Comparison of ENCODE assay signal across 8 cellular contexts in the genomic region with DNA sequence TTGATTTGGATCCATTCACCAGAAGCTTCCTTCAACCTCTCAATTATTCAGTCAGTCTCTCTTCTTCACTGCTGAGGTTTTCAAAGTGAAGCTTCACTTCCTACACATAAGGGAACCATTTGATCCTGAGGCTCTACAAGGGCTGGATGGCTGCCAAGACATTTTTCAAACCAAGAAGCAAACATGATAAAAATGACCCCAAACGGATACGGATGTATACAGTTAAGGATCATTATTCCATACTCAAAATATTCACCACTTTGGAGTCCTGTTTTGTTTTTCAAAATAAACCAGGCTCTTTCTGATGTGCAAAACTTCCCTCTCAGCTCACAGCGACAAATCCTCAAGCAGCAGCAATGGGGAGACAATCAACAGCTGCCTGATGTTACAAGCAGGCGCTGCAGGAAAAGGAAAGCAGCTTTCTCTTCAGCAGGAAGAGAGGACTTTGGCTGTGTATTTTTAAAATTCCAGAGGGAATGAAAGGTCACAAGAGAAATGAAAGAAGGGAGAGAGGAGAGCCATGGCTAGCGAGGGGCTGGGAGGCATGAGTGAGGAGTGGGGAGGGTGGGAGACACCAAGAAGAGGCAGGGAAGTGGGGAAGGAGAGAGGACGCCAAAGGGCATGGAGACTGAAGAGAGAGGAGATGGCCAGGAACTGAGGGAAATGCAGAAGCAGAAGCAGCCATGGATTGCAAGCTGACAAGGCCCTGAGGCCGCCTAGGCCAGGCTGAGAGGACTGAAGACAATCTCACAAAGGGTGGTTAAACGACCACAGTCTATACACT.
DNase-seq lines count a peak whose midpoint lies in the region; ATAC-seq, FAIRE-seq and TF ChIP-seq lines count a peak whose summit lies in the region.

No MANE protein-coding gene starts in this region.

- H3K56ac ChIP-seq in IMR-90 (ENCODE audit: extremely low read depth, insufficient read depth, low read length), result peak overlapping the region; percentile 75

- peaks cover 13% of the 10 kb centered on the region for H3K4me1 Mint-ChIP-seq in stimulated activated effector memory CD8-positive, alpha-beta T cell treated with anti-CD3 and anti-CD28 coated beads, Interleukin-12 subunit alpha, Interleukin-12 subunit beta, amount 100 ng/mL, for 72 hours

- TF ChIP-seq CTCF in IMR-90 (conservative IDR thresholded peaks at IDR 0.05; ENCODE audit: low read depth, low read length), result no peak
- no peak for TF ChIP-seq CTCF in astrocyte of the cerebellum (IDR thresholded peaks at IDR 0.05; ENCODE audit: low read depth, low read length, missing control alignments)
- no peak for TF ChIP-seq CTCF in kidney (IDR thresholded peaks at IDR 0.05; ENCODE audit: borderline replicate concordance, extremely low read depth, insufficient read depth)

- peak overlapping the region; percentile 96 for H3K23ac ChIP-seq in IMR-90 (ENCODE audit: low read depth, low read length)

- H3K27ac ChIP-seq in BLaER1 treated with 17β-estradiol and CSF1 and Interleukin-3, amounts not matched to agents 10 nM and 100 nM, result peak overlapping the region; percentile 33 to 70 (median 62); a peak in 21 of 22 replicates
- peak overlapping the region; percentile 96 for H3K27ac ChIP-seq in IMR-90 (ENCODE audit: insufficient read depth, low read length)
- peak overlapping the region; percentile 68 to 87 for H3K27ac ChIP-seq in kidney (ENCODE audit: low read depth in 2 of 2, low read length in 2 of 2)

- H2BK120ac ChIP-seq in IMR-90 (ENCODE audit: low read depth, low read length), result peak overlapping the region; percentile 91

- peaks cover 7 to 96% (median 61%) of the 10 kb centered on the region in 11 experiments; a peak in 21 of 22 replicates for H4K20me1 ChIP-seq in BLaER1 treated with 17β-estradiol and CSF1 and Interleukin-3, amounts not matched to agents 10 nM and 100 nM
- peaks cover 4% of the 10 kb centered on the region for H4K20me1 ChIP-seq in IMR-90 (ENCODE audit: insufficient read depth, low read length)

- H2AK5ac ChIP-seq in IMR-90 (ENCODE audit: low read depth, low read length), result peak overlapping the region; percentile 90

- peak overlapping the region; percentile 85 for H4K91ac ChIP-seq in IMR-90 (ENCODE audit: insufficient read depth, low read depth, low read length)

- peak overlapping the region; percentile 84 for H3K18ac ChIP-seq in IMR-90 (ENCODE audit: low read depth, low read length)

- no TSS peak for BruUV-seq in IMR-90 (replicated peaks; lab: Mats Ljungman, UMichigan)

- H3K9me1 ChIP-seq in IMR-90 (ENCODE audit: insufficient read depth, low read length), result peaks cover 33% of the 10 kb centered on the region

- peak overlapping the region; percentile 96 for H3K4ac ChIP-seq in IMR-90 (ENCODE audit: low read depth, low read length)

- TF ChIP-seq RAD21 in IMR-90 (IDR thresholded peaks at IDR 0.05; ENCODE audit: low read length), result no peak

- DNase-seq in IMR-90 (peak; percentile 89), astrocyte of the cerebellum (ENCODE audit: low read depth) (peak; percentile 64), kidney (no peak), SIG-M5 treated with dmso at 0.1 percent for 504 hours (lab: John Stamatoyannopoulos, UW; ENCODE audit: unreplicated experiment) (no peak)
- DNase-seq in stimulated activated effector memory CD8-positive, alpha-beta T cell treated with anti-CD3 and anti-CD28 coated beads, Interleukin-12 subunit alpha, Interleukin-12 subunit beta, amount 100 ng/mL, for 72 hours (ENCODE audit: low spot score in 2 of 2), result no peak

- dilution Hi-C loops in IMR-90 (cut with HindIII; ENCODE audit: low sequenced_read_pairs, unreplicated experiment), result no loop called here

- H3K27ac Mint-ChIP-seq in stimulated activated effector memory CD8-positive, alpha-beta T cell treated with anti-CD3 and anti-CD28 coated beads, Interleukin-12 subunit alpha, Interleukin-12 subunit beta, amount 100 ng/mL, for 72 hours, result peak overlapping the region; percentile 51

- peak overlapping the region; percentile 78 for H2AFZ ChIP-seq in IMR-90 (replicated peaks; ENCODE audit: low read length, poor library complexity)

- H3K36me3 ChIP-seq in BLaER1 treated with 17β-estradiol and CSF1 and Interleukin-3, amounts not matched to agents 10 nM and 100 nM, result peaks cover 12 to 81% (median 58%) of the 10 kb centered on the region in 11 experiments
- H3K36me3 ChIP-seq in IMR-90 (ENCODE audit: control insufficient read depth, insufficient read depth, low read length) (peaks cover 3% of the 10 kb centered on the region), kidney (ENCODE audit: control insufficient read depth in 1 of 2, insufficient read depth in 2 of 2, low read length in 2 of 2) (no peaks in the 10 kb centered on the region)

- in situ Hi-C loops in IMR-90 (cut with MboI; ENCODE audit: low sequenced_read_pairs), result no loop called here
- in situ Hi-C loops in astrocyte of the cerebellum (cut with HindIII; ENCODE audit: low sequenced_read_pairs), result no loop called here

- H3K9me3 Mint-ChIP-seq in stimulated activated effector memory CD8-positive, alpha-beta T cell treated with anti-CD3 and anti-CD28 coated beads, Interleukin-12 subunit alpha, Interleukin-12 subunit beta, amount 100 ng/mL, for 72 hours, result no peaks in the 10 kb centered on the region

- intact Hi-C loops in IMR-90 (cut with micrococcal nuclease) (loop anchor here (1.0 to 10.0 kb wide), 4 partner anchors 41 to 391 kb away; a partner anchor contains a TSS), kidney (cut with DNase I) (no loop called here)

- H3K4me1 ChIP-seq in BLaER1 treated with 17β-estradiol and CSF1 and Interleukin-3, amounts not matched to agents 10 nM and 100 nM, result peaks cover 44 to 59% (median 50%) of the 10 kb centered on the region in 10 experiments
- H3K4me1 ChIP-seq in IMR-90 (ENCODE audit: control insufficient read depth, insufficient read depth, low read length) (peaks cover 37% of the 10 kb centered on the region), kidney (ENCODE audit: control insufficient read depth in 1 of 2, insufficient read depth in 1 of 2, low read depth in 1 of 2, low read length in 2 of 2) (peaks cover 39 to 52% of the 10 kb centered on the region in 2 donors)

- ATAC-seq in IMR-90 (ENCODE audit: low read depth), result peak; percentile 70
- ATAC-seq in stimulated activated effector memory CD8-positive, alpha-beta T cell treated with anti-CD3 and anti-CD28 coated beads, Interleukin-12 subunit alpha, Interleukin-12 subunit beta, amount 100 ng/mL, for 72 hours, result no peak
- no peak for ATAC-seq in HG03342 (IDR thresholded peaks at IDR 0.05; ENCODE audit: unreplicated experiment)
- ATAC-seq in GM18909 (IDR thresholded peaks at IDR 0.05; ENCODE audit: poor library complexity, unreplicated experiment), result no peak

- H3K14ac ChIP-seq in IMR-90 (replicated peaks; ENCODE audit: low read depth, low read length), result peak overlapping the region; percentile 90

- H2BK15ac ChIP-seq in IMR-90 (ENCODE audit: low read depth, low read length), result peak overlapping the region; percentile 56; the same call in 2 of the 3 replicates

- H3K36me3 Mint-ChIP-seq in stimulated activated effector memory CD8-positive, alpha-beta T cell treated with anti-CD3 and anti-CD28 coated beads, Interleukin-12 subunit alpha, Interleukin-12 subunit beta, amount 100 ng/mL, for 72 hours, result peaks cover 11% of the 10 kb centered on the region

- POLR2A ChIA-PET in IMR-90 (lab: Charles Lee; ENCODE audit: unreplicated experiment), result interaction anchor here (0.5 to 0.7 kb wide), 3 partner anchors 15 to 240 kb away, joined by 3 to 14 read pairs (median 4); no protein-coding TSS in a partner anchor

- H3K4me2 ChIP-seq in BLaER1 treated with 17β-estradiol and CSF1 and Interleukin-3, amounts not matched to agents 10 nM and 100 nM, result peak overlapping the region; percentile 53 to 78 (median 67)
- peak overlapping the region; percentile 57 for H3K4me2 ChIP-seq in IMR-90 (ENCODE audit: low read depth, low read length)

- H3K27me3 ChIP-seq in BLaER1 treated with 17β-estradiol and CSF1 and Interleukin-3, amounts not matched to agents 10 nM and 100 nM, result no peaks in the 10 kb centered on the region
- no peaks in the 10 kb centered on the region for H3K27me3 ChIP-seq in IMR-90 (ENCODE audit: control insufficient read depth, insufficient read depth, low read length)

- no peak for TF ChIP-seq POLR2A in IMR-90 (IDR thresholded peaks at IDR 0.05; ENCODE audit: low read depth, low read length)

- peak overlapping the region; percentile 89 for H2BK20ac ChIP-seq in IMR-90 (ENCODE audit: low read depth, low read length)

- 7% methylated on average over 3 of the region's 8 CpGs; no CpG with 5 or more reads in 1 of the 2 experiments for WGBS in IMR-90 (ENCODE audit: extremely low coverage in 2 of 2, insufficient read length in 1 of 2), 2 experiments

- H3K4me3 Mint-ChIP-seq in stimulated activated effector memory CD8-positive, alpha-beta T cell treated with anti-CD3 and anti-CD28 coated beads, Interleukin-12 subunit alpha, Interleukin-12 subunit beta, amount 100 ng/mL, for 72 hours, result no peak overlapping the region

- H2BK5ac ChIP-seq in IMR-90 (ENCODE audit: low read depth, low read length, poor library complexity, severe bottlenecking), result peak overlapping the region; percentile 84

- H3K9ac ChIP-seq in BLaER1 treated with 17β-estradiol and CSF1 and Interleukin-3, amounts not matched to agents 10 nM and 100 nM, result peak overlapping the region; percentile 11 to 64 (median 46); a peak in 18 of 22 replicates
- H3K9ac ChIP-seq in IMR-90 (ENCODE audit: low read depth, low read length), result peak overlapping the region; percentile 59
- peak overlapping the region in 1 of 2 donors; percentile 31 for H3K9ac ChIP-seq in kidney (ENCODE audit: low read length in 2 of 2)

- H3K9me3 ChIP-seq in BLaER1 treated with 17β-estradiol and CSF1 and Interleukin-3, amounts not matched to agents 10 nM and 100 nM (replicated peaks in 1 of 11), result no peaks in the 10 kb centered on the region
- H3K9me3 ChIP-seq in IMR-90 (ENCODE audit: control insufficient read depth, insufficient read depth, low read length) (no peaks in the 10 kb centered on the region), kidney (ENCODE audit: control insufficient read depth in 1 of 2, low read length in 2 of 2) (no peaks in the 10 kb centered on the region)

- no peak for FAIRE-seq in kidney (lab: Jason Lieb, UNC)

- H4K8ac ChIP-seq in IMR-90 (ENCODE audit: low read depth in 2 of 2, low read length in 2 of 2), result peak overlapping the region; percentile 74 to 95

- CTCF ChIA-PET in IMR-90 (lab: Yijun Ruan, JAX), result interaction anchor here (0.7 to 1.3 kb wide), 5 partner anchors 54 to 480 kb away, joined by 3 to 8 read pairs (median 3); no protein-coding TSS in a partner anchor

- H2AK9ac ChIP-seq in IMR-90 (replicated peaks; ENCODE audit: low read depth, low read length, poor library complexity), result peak overlapping the region; percentile 59

- peak overlapping the region; percentile 82 for H4K5ac ChIP-seq in IMR-90 (ENCODE audit: low read depth, low read length)

- peaks cover 38 to 69% of the 10 kb centered on the region in 2 experiments for H3K79me1 ChIP-seq in IMR-90 (ENCODE audit: low read depth in 1 of 2, low read length in 2 of 2)

- H3K4me3 ChIP-seq in BLaER1 treated with 17β-estradiol and CSF1 and Interleukin-3, amounts not matched to agents 10 nM and 100 nM, result no peak overlapping the region; a peak in 2 of 20 replicates
- H3K4me3 ChIP-seq in IMR-90 (ENCODE audit: insufficient read depth, low read depth, low read length), result no peak overlapping the region
- H3K4me3 ChIP-seq in astrocyte of the cerebellum (ENCODE audit: low read depth, low read length), result no peak overlapping the region
- peak overlapping the region in 1 of 2 donors; percentile 11 for H3K4me3 ChIP-seq in kidney (ENCODE audit: low read length in 2 of 2)

Comparison
In these comparisons a context has a peak if more than half of its experiments do, and no peak if none do; other contexts are left out.
1. DNase-seq: peak in IMR-90 (single experiment) and astrocyte of the cerebellum (single experiment); none in kidney (single experiment), stimulated activated effector memory CD8-positive, alpha-beta T cell treated with anti-CD3 and anti-CD28 coated beads, Interleukin-12 subunit alpha, Interleukin-12 subunit beta, amount 100 ng/mL, for 72 hours (0 of 2) and SIG-M5 treated with dmso at 0.1 percent for 504 hours (single experiment).
2. Peak in every context shown above with its lines, with median percentiles within 50 percentile points of each other: H3K27ac ChIP-seq.